ENCODE assay signal across 8 cellular contexts in the genomic region with DNA sequence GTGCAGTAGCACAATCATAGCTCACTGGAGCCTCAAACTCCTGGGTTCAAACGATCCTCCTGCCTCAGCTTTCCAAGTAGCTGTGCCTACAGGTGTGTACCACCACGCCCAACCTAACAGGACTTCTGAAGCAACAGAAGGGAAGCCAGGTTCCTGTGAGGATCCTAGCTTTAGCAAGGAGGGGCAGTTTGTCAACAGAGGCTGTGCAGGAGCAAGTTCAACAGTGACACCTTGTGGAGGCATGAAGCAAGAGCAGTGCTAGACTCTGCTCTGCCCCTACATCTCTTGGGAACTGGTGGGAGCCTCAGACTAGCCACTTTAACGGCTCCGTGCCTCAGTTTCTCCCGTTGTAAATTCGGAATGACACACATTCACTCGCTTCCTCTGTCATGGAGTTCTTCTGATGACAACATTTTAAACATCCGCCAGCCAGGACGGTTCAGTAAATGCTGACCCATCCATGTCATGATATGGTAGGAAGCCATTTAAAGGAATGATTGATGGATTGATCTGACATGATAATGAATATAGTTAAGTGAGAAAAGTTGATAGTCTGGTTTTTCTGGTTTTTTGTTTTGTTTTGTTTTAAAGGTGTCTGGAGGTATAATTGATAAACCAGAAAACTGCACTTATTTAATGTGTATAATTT.
A peak's percentile ranks its signal among the peaks of the same experiment; 100 is the strongest.
DNase-seq lines count a peak whose midpoint lies in the region; ATAC-seq and TF ChIP-seq lines count a peak whose summit lies in the region.

No MANE protein-coding gene starts in this region.

- peak; percentile 55 for TF ChIP-seq CTCF in GM12865 (IDR thresholded peaks at IDR 0.05; ENCODE audit: insufficient read depth, low read depth, low read length, missing control alignments)

- peaks cover 14% of the 10 kb centered on the region for H3K4me1 Mint-ChIP-seq in stimulated activated naive CD8-positive, alpha-beta T cell treated with anti-CD3 and anti-CD28 coated beads, Interleukin-15, amount 100 ng/mL, for 72 hours

- H3K27ac Mint-ChIP-seq in stimulated activated naive CD8-positive, alpha-beta T cell treated with anti-CD3 and anti-CD28 coated beads, Interleukin-15, amount 100 ng/mL, for 72 hours = no peak overlapping the region

- ATAC-seq in stimulated activated naive CD8-positive, alpha-beta T cell treated with anti-CD3 and anti-CD28 coated beads, Interleukin-15, amount 100 ng/mL, for 72 hours = no peak
- ATAC-seq in HG02884 (IDR thresholded peaks at IDR 0.05; ENCODE audit: unreplicated experiment) = no peak
- ATAC-seq in HG03520 (IDR thresholded peaks at IDR 0.05; ENCODE audit: unreplicated experiment) = no peak

- peaks cover 5 to 16% of the 10 kb centered on the region in 2 donors for H3K9me3 Mint-ChIP-seq in stimulated activated naive CD8-positive, alpha-beta T cell treated with anti-CD3 and anti-CD28 coated beads, Interleukin-15, amount 100 ng/mL, for 72 hours

- no peaks in the 10 kb centered on the region for H3K27me3 Mint-ChIP-seq in stimulated activated naive CD8-positive, alpha-beta T cell treated with anti-CD3 and anti-CD28 coated beads, Interleukin-15, amount 100 ng/mL, for 72 hours

- no peak overlapping the region for H3K4me3 ChIP-seq in GM12865 (ENCODE audit: low read depth, low read length)

- no peak overlapping the region for H3K4me3 Mint-ChIP-seq in stimulated activated naive CD8-positive, alpha-beta T cell treated with anti-CD3 and anti-CD28 coated beads, Interleukin-15, amount 100 ng/mL, for 72 hours

- DNase-seq in AG20443 (ENCODE audit: low spot score) (peak; percentile 20), GM12865 (ENCODE audit: low read depth) (peak; percentile 56), NCI-H748 treated with DMSO at 0.1 percent for 48 hours (lab: John Stamatoyannopoulos, UW) (peak; percentile 74), cerebellar cortex (ENCODE audit: low spot score) (peak; percentile 36), activated gamma-delta T cell treated with Interleukin-2 at 50 U/mL for 16 hours (no peak)
- peak; percentile 40 to 56 for DNase-seq in stimulated activated naive CD8-positive, alpha-beta T cell treated with anti-CD3 and anti-CD28 coated beads, Interleukin-15, amount 100 ng/mL, for 72 hours
